8 cellular contexts compared by ENCODE assay signal in genomic region chr7:117012284-117013174, GRCh38. TPM values are rescaled to one million over a fixed set of nuclear protein-coding genes. Genes with fewer than 3 reads are reported as not detected.
A peak's percentile ranks its signal among the peaks of the same experiment; 100 is the strongest.
DNase-seq lines count a peak whose midpoint lies in the region; ATAC-seq and TF ChIP-seq lines count a peak whose summit lies in the region.

No MANE protein-coding gene starts in this region.

- H3K27me3 Mint-ChIP-seq in WTC11 (ENCODE audit: low read depth) = no peaks in the 10 kb centered on the region

- ATAC-seq in GM21619 (IDR thresholded peaks at IDR 0.05; ENCODE audit: unreplicated experiment) = peak; percentile 5
- peak; percentile 75 for ATAC-seq in WTC11
- ATAC-seq in HG03457 (IDR thresholded peaks at IDR 0.05; ENCODE audit: unreplicated experiment) = no peak
- ATAC-seq in left lung = no peak

- H3K36me3 ChIP-seq in left lung = no peaks in the 10 kb centered on the region

- no peaks in the 10 kb centered on the region for H3K9me3 ChIP-seq in left lung

- in situ Hi-C loops in KBM-7 (cut with MboI; ENCODE audit: low pct_unique_long_range_greater_than_20kb, low sequenced_read_pairs) = loop anchor here (25.0 kb wide), 1 partner anchor 100 kb away; no protein-coding TSS in a partner anchor

- 0 out of 2 replicates have a peak, but pooled peaks cover 4% of the 10 kb centered on the region for H3K4me1 Mint-ChIP-seq in WTC11

- CTCF ChIA-PET in WTC11 (lab: Charles Lee) = interaction anchor here (0.7 to 2.4 kb wide), 3 partner anchors 27 to 82 kb away, joined by 3 to 8 read pairs (median 7); no protein-coding TSS in a partner anchor

- no peak overlapping the region for H3K27ac ChIP-seq in left lung

- DNase-seq in GM12864 (ENCODE audit: low read depth) (peak; percentile 51), KBM-7 (peak; percentile 47), WTC11 (ENCODE audit: low spot score) (no peak), myocyte (ENCODE audit: low read depth) (peak; percentile 19), left lung (no peak)
- no peak for DNase-seq in activated CD4-positive, CD25-positive, alpha-beta regulatory T cell (lab: John Stamatoyannopoulos, UW)

- H3K4me3 Mint-ChIP-seq in WTC11 = no peak overlapping the region

- H3K9me3 Mint-ChIP-seq in WTC11 = no peaks in the 10 kb centered on the region

- H3K27ac Mint-ChIP-seq in WTC11 = no peak overlapping the region

- peaks cover 7 to 40% of the 10 kb centered on the region in 2 donors for H3K4me1 ChIP-seq in left lung

- no peaks in the 10 kb centered on the region for H3K27me3 ChIP-seq in left lung

- intact Hi-C loops in left lung (cut with DNase I) = no loop called here

- TF ChIP-seq CTCF in GM12864 (IDR thresholded peaks at IDR 0.05; ENCODE audit: low read depth, low read length, missing control alignments) = peak; percentile 58
- TF ChIP-seq CTCF in WTC11 (IDR thresholded peaks at IDR 0.05) = no peak
- TF ChIP-seq CTCF in left lung (IDR thresholded peaks at IDR 0.05) = peak in 1 of 2 donors; percentile 16

- POLR2A ChIA-PET in WTC11 (lab: Charles Lee) = no interaction called here

- no peak overlapping the region; the same call in 1 of the 2 replicates for H3K4me3 ChIP-seq in GM12864 (ENCODE audit: low read depth, low read length)
- H3K4me3 ChIP-seq in left lung = no peak overlapping the region

- H3K36me3 Mint-ChIP-seq in WTC11 = no peaks in the 10 kb centered on the region

TF ChIP-seq in WTC11, 78 proteins besides CTCF, POLR2A, EP300 and RAD21 (continues in another document):
- TF ChIP-seq FOXP1 (CRISPR knock-in tag; IDR thresholded peaks at IDR 0.05; ENCODE audit: borderline replicate concordance) (no peak), IRF1 (CRISPR knock-in tag; IDR thresholded peaks at IDR 0.05) (no peak), ZNF671 (CRISPR knock-in tag; IDR thresholded peaks at IDR 0.05) (no peak), GTF2I (CRISPR knock-in tag; conservative IDR thresholded peaks at IDR 0.05) (0 out of 2 replicates have a peak, but pooled peaks have one; percentile 17), RORB (CRISPR knock-in tag; IDR thresholded peaks at IDR 0.05) (0 out of 2 replicates have a peak, but pooled peaks have one; percentile 51), ARID4B (CRISPR knock-in tag; IDR thresholded peaks at IDR 0.05; ENCODE audit: borderline replicate concordance) (no peak)
- TF ChIP-seq, protein P1, sequence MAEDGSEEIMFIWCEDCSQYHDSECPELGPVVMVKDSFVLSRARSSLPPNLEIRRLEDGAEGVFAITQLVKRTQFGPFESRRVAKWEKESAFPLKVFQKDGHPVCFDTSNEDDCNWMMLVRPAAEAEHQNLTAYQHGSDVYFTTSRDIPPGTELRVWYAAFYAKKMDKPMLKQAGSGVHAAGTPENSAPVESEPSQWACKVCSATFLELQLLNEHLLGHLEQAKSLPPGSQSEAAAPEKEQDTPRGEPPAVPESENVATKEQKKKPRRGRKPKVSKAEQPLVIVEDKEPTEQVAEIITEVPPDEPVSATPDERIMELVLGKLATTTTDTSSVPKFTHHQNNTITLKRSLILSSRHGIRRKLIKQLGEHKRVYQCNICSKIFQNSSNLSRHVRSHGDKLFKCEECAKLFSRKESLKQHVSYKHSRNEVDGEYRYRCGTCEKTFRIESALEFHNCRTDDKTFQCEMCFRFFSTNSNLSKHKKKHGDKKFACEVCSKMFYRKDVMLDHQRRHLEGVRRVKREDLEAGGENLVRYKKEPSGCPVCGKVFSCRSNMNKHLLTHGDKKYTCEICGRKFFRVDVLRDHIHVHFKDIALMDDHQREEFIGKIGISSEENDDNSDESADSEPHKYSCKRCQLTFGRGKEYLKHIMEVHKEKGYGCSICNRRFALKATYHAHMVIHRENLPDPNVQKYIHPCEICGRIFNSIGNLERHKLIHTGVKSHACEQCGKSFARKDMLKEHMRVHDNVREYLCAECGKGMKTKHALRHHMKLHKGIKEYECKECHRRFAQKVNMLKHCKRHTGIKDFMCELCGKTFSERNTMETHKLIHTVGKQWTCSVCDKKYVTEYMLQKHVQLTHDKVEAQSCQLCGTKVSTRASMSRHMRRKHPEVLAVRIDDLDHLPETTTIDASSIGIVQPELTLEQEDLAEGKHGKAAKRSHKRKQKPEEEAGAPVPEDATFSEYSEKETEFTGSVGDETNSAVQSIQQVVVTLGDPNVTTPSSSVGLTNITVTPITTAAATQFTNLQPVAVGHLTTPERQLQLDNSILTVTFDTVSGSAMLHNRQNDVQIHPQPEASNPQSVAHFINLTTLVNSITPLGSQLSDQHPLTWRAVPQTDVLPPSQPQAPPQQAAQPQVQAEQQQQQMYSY (CRISPR knock-in tag; IDR thresholded peaks at IDR 0.05) = no peak
- TF ChIP-seq, protein P2, sequence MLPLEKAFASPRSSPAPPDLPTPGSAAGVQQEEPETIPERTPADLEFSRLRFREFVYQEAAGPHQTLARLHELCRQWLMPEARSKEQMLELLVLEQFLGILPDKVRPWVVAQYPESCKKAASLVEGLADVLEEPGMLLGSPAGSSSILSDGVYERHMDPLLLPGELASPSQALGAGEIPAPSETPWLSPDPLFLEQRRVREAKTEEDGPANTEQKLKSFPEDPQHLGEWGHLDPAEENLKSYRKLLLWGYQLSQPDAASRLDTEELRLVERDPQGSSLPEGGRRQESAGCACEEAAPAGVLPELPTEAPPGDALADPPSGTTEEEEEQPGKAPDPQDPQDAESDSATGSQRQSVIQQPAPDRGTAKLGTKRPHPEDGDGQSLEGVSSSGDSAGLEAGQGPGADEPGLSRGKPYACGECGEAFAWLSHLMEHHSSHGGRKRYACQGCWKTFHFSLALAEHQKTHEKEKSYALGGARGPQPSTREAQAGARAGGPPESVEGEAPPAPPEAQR (CRISPR knock-in tag; IDR thresholded peaks at IDR 0.05) = no peak
- TF ChIP-seq, protein P3, sequence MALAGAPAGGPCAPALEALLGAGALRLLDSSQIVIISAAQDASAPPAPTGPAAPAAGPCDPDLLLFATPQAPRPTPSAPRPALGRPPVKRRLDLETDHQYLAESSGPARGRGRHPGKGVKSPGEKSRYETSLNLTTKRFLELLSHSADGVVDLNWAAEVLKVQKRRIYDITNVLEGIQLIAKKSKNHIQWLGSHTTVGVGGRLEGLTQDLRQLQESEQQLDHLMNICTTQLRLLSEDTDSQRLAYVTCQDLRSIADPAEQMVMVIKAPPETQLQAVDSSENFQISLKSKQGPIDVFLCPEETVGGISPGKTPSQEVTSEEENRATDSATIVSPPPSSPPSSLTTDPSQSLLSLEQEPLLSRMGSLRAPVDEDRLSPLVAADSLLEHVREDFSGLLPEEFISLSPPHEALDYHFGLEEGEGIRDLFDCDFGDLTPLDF (CRISPR knock-in tag; IDR thresholded peaks at IDR 0.05) = no peak
- TF ChIP-seq, protein P4, sequence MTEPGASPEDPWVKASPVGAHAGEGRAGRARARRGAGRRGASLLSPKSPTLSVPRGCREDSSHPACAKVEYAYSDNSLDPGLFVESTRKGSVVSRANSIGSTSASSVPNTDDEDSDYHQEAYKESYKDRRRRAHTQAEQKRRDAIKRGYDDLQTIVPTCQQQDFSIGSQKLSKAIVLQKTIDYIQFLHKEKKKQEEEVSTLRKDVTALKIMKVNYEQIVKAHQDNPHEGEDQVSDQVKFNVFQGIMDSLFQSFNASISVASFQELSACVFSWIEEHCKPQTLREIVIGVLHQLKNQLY (CRISPR knock-in tag; IDR thresholded peaks at IDR 0.05) = no peak

RNA-seq across cellular contexts. Expression of gene ST7, which starts 59.2 kb away (rescaled TPM):
- total RNA-seq in WTC11 (2021) (9.0 to 12.4 TPM (median 10.3 TPM) in 3 replicates), myocyte (17.4 and 26.2 TPM in 2 replicates), left lung (10 to 100 TPM; 36.3 to 44.7 TPM)
- 17.3 TPM for polyA plus RNA-seq in myocyte (2012)

Comparison
In these comparisons a context has a peak if more than half of its experiments do, and no peak if none do; other contexts are left out.
1. DNase-seq: peak in GM12864 (single experiment), KBM-7 (single experiment) and myocyte (single experiment); none in WTC11 (single experiment), activated CD4-positive, CD25-positive, alpha-beta regulatory T cell (0 of 4) and left lung (0 of 2).
2. ATAC-seq: peak in GM21619 (single experiment) and WTC11 (single experiment); none in HG03457 (single experiment) and left lung (single experiment).